ENCODE assay signal across 7 cellular contexts in the genomic region with DNA sequence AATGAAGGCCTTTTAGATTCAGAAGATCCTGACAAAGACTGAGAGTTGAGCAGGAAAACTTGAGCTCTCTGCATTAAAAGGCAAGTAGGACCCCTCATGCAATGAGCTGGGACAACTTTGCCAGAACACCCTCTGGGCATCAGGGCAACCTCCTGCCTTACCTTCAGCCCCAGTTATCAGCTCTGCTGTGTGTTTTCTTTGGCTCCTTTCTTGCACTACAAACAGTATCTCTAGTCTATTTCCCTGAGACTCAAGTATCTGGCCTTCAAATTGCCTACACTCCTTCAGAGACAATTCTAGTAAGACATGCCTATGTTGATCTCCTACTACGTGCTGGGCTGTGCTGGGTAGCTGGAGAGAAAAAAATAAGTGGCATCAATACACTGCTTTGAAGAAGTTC.
"Had no signal": no experiment of that assay in that cellular context is flagged by ENCODE, and none has a peak within 500 bp of the region (broad histone marks: within the 10 kb centered on the region; RNA-seq: fewer than 3 reads in every experiment).

No MANE protein-coding gene starts in this region.

- FAIRE-seq: G401.6, GM12878, GM12891, GM12892, GM19239 had no signal

- ATAC-seq: GM12878 had no signal

- H3K4me3 ChIP-seq: GM12878 had no signal

- DNase-seq: GDM1, GF-D8 had no signal
